11 cellular contexts compared by ENCODE assay signal in the genomic region with DNA sequence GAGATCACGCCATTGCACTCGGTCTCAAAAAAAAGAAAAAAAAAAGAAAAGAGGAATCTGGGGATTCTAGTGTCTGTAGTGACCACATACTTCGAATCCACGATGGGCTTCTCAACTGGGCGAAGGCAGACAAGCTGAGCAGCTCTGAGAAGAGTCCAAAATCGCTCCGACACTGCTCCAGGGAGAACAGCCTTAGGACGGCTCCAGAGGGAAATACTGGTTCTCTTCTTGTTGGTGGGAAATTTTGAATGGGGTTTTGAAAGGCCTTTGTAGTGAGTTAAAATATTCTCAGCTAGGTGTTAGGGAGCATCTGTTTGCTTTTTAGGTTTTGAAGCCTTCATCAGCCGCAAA. TPM values are rescaled to one million over a fixed set of nuclear protein-coding genes. Genes with fewer than 3 reads are reported as not detected.
DNase-seq lines count a peak whose midpoint lies in the region; ATAC-seq lines count a peak whose summit lies in the region.
"Had no signal": no experiment of that assay in that cellular context is flagged by ENCODE, and none has a peak within 500 bp of the region (broad histone marks: within the 10 kb centered on the region; RNA-seq: fewer than 3 reads in every experiment).

No MANE protein-coding gene starts in this region.

- H3K4me1 ChIP-seq in right cardiac atrium (ENCODE audit: control insufficient read depth, insufficient read depth, low read length), result no peaks in the 10 kb centered on the region

- ATAC-seq in right cardiac atrium (no peak), left ventricle myocardium superior (no peak), GM18511 (IDR thresholded peaks at IDR 0.05; ENCODE audit: unreplicated experiment) (no peak), HG03025 (IDR thresholded peaks at IDR 0.05; ENCODE audit: low FRiP score, unreplicated experiment) (no peak)

- H3K9me3 Mint-ChIP-seq in activated naive CD8-positive, alpha-beta T cell treated with anti-CD3 and anti-CD28 coated beads for 36 hours, result peaks cover 9% of the 10 kb centered on the region
- H3K9me3 Mint-ChIP-seq: T-helper 2 cell treated with Interferon-gamma antibody and Interleukin-4, amounts not matched to agents 5 μg/mL and 100 μg/mL, for 36 hours had no signal

- peak overlapping the region; percentile 33 for H3K27ac ChIP-seq in right cardiac atrium (ENCODE audit: low read length)

- peak overlapping the region; percentile 96 for H3K4me3 Mint-ChIP-seq in activated naive CD8-positive, alpha-beta T cell treated with anti-CD3 and anti-CD28 coated beads for 36 hours

- peaks cover 26% of the 10 kb centered on the region for H3K27me3 Mint-ChIP-seq in activated naive CD8-positive, alpha-beta T cell treated with anti-CD3 and anti-CD28 coated beads for 36 hours

- DNase-seq in right cardiac atrium (peak in 1 of 3 donors; percentile 43), left ventricle myocardium superior (no peak), midbrain (lab: John Stamatoyannopoulos, UW) (peak; percentile 37), NCI-H1092 (lab: John Stamatoyannopoulos, UW) (no peak), mesenteric fat pad (ENCODE audit: low spot score) (no peak)
- no peak for DNase-seq in activated naive CD8-positive, alpha-beta T cell treated with anti-CD3 and anti-CD28 coated beads for 36 hours

- peaks cover 31% of the 10 kb centered on the region for H3K4me1 Mint-ChIP-seq in activated naive CD8-positive, alpha-beta T cell treated with anti-CD3 and anti-CD28 coated beads for 36 hours

- H3K27me3 ChIP-seq in right cardiac atrium (ENCODE audit: control insufficient read depth, insufficient read depth), result no peaks in the 10 kb centered on the region

- no peaks in the 10 kb centered on the region for H3K9me3 ChIP-seq in right cardiac atrium (ENCODE audit: control insufficient read depth, low read length)

- peak overlapping the region; percentile 98 for H3K27ac Mint-ChIP-seq in activated naive CD8-positive, alpha-beta T cell treated with anti-CD3 and anti-CD28 coated beads for 36 hours

- H3K4me3 ChIP-seq in right cardiac atrium (ENCODE audit: low read length), result peak overlapping the region; percentile 22

- intact Hi-C loops in right cardiac atrium (cut with DNase I), result no loop called here
- intact Hi-C loops in left ventricle myocardium superior (cut with micrococcal nuclease), result no loop called here

- peaks cover 8% of the 10 kb centered on the region for H3K36me3 Mint-ChIP-seq in activated naive CD8-positive, alpha-beta T cell treated with anti-CD3 and anti-CD28 coated beads for 36 hours

- 49% methylated on average over 9 of the region's 9 CpGs for WGBS in right cardiac atrium

RNA-seq across cellular contexts. Expression of a gene that starts 18.3 kb away (rescaled TPM):
- total RNA-seq in right cardiac atrium (100 to 1,000 TPM in 2 of 4 donors, 10 to 100 TPM in 2; 65.1 to 164 (median 97.1) TPM), left ventricle myocardium superior (71.9 TPM), mesenteric fat pad (not detected)
- 116 TPM for polyA plus RNA-seq in right cardiac atrium
- not detected for total RNA-seq in activated naive CD8-positive, alpha-beta T cell treated with anti-CD3 and anti-CD28 coated beads for 36 hours
- total RNA-seq: bronchial epithelial cell, kidney had no signal

RNA-seq across cellular contexts. Expression of a gene that starts 43.4 kb away (rescaled TPM):
- 100 to 1,000 TPM; 548 to 806 (median 632) TPM for total RNA-seq in right cardiac atrium
- 943 TPM for polyA plus RNA-seq in right cardiac atrium
- total RNA-seq in left ventricle myocardium superior, result 954 TPM
- total RNA-seq in activated naive CD8-positive, alpha-beta T cell treated with anti-CD3 and anti-CD28 coated beads for 36 hours, result 100 to 1,000 TPM; 228 to 231 TPM
- 692 TPM for total RNA-seq in mesenteric fat pad

Comparison
In these comparisons a context has a peak if more than half of its experiments do, and no peak if none do; other contexts are left out.
1. RNA of a gene that starts 18.3 kb away (total RNA-seq): 65.1 to 164 TPM in right cardiac atrium and 71.9 TPM in left ventricle myocardium superior (single experiment); not detected in activated naive CD8-positive, alpha-beta T cell treated with anti-CD3 and anti-CD28 coated beads for 36 hours and not detected in mesenteric fat pad (single experiment); every median in the first group is over 10 times any median in the second.